In genomic region chr13:113036401-113036800, GRCh38 we compare ENCODE assay signal across 37 cellular contexts.
"Had no signal": no experiment of that assay in that cellular context is flagged by ENCODE, and none has a peak within 500 bp of the region (broad histone marks: within the 10 kb centered on the region; RNA-seq: fewer than 3 reads in every experiment).

No MANE protein-coding gene starts in this region.

- FAIRE-seq: bronchial epithelial cell, TTC549 had no signal

- H3K27me3 Mint-ChIP-seq: activated B cell treated with CpG ODN at 0.5 μM for 24 hours; activated CD4-positive, alpha-beta memory T cell treated with anti-CD3 and anti-CD28 coated beads for 36 hours; activated CD4-positive, alpha-beta T cell treated with anti-CD3 and anti-CD28 coated beads, Interleukin-2, amount 10 ng/mL, durations not matched to agents 24 days and 14 days; activated CD8-positive, alpha-beta T cell treated with anti-CD3 and anti-CD28 coated beads for 36 hours; activated naive CD4-positive, alpha-beta T cell treated with anti-CD3 and anti-CD28 coated beads, Interleukin-2, amount 50 U/mL, for 24 hours; activated naive CD8-positive, alpha-beta T cell; activated naive CD8-positive, alpha-beta T cell treated with anti-CD3 and anti-CD28 coated beads, Interleukin-2, amount 10 ng/mL, durations not matched to agents 7 days and 5 days; activated naive CD8-positive, alpha-beta T cell treated with anti-CD3 and anti-CD28 coated beads, Interleukin-2, amount 50 U/mL, for 24 hours; activated T-helper 17 cell treated with anti-CD3 and anti-CD28 coated beads, Interleukin-2, amount 50 U/mL, for 72 hours; brain had no signal

- H3K9me3 ChIP-seq: ascending aorta had no signal

- H3K4me1 Mint-ChIP-seq: activated B cell treated with CpG ODN at 0.5 μM for 24 hours; activated CD4-positive, alpha-beta T cell treated with anti-CD3 and anti-CD28 coated beads, Interleukin-2, amount 10 ng/mL, durations not matched to agents 24 days and 14 days; activated naive CD4-positive, alpha-beta T cell treated with anti-CD3 and anti-CD28 coated beads, Interleukin-2, amount 50 U/mL, for 24 hours; activated naive CD8-positive, alpha-beta T cell treated with anti-CD3 and anti-CD28 coated beads, Interleukin-2, amount 10 ng/mL, durations not matched to agents 7 days and 5 days; activated naive CD8-positive, alpha-beta T cell treated with anti-CD3 and anti-CD28 coated beads, Interleukin-2, amount 50 U/mL, for 24 hours; activated T-helper 17 cell treated with anti-CD3 and anti-CD28 coated beads, Interleukin-2, amount 50 U/mL, for 72 hours had no signal

- H3K27ac Mint-ChIP-seq: activated B cell treated with CpG ODN at 0.5 μM for 24 hours; activated CD4-positive, alpha-beta memory T cell treated with anti-CD3 and anti-CD28 coated beads for 36 hours; activated CD4-positive, alpha-beta T cell treated with anti-CD3 and anti-CD28 coated beads, Interleukin-2, amount 10 ng/mL, durations not matched to agents 24 days and 14 days; activated CD8-positive, alpha-beta T cell treated with anti-CD3 and anti-CD28 coated beads for 36 hours; activated naive CD4-positive, alpha-beta T cell treated with anti-CD3 and anti-CD28 coated beads for 36 hours; activated naive CD4-positive, alpha-beta T cell treated with anti-CD3 and anti-CD28 coated beads, Interleukin-2, amount 50 U/mL, for 24 hours; activated naive CD8-positive, alpha-beta T cell; activated naive CD8-positive, alpha-beta T cell treated with anti-CD3 and anti-CD28 coated beads, Interleukin-2, amount 10 ng/mL, durations not matched to agents 7 days and 5 days; activated naive CD8-positive, alpha-beta T cell treated with anti-CD3 and anti-CD28 coated beads, Interleukin-2, amount 50 U/mL, for 24 hours; activated T-cell treated with anti-CD3 and anti-CD28 coated beads, Interleukin-2, amount 50 U/mL, for 72 hours; activated T-helper 1 cell treated with anti-CD3 and anti-CD28 coated beads, Interleukin-12 subunit alpha, Interleukin-12 subunit beta, Interleukin-2, Interleukin-4 antibody, amounts not matched to agents 30 ng/mL and 10 ng/mL and 1 ng/mL, durations not matched to agents 14 hours and 24 hours and 36 hours; activated T-helper 17 cell treated with anti-CD3 and anti-CD28 coated beads, Interleukin-2, amount 50 U/mL, for 72 hours; brain; T-helper 1 cell treated with Interleukin-12 subunit alpha and Interleukin-12 subunit beta and Interleukin-4 antibody, amounts not matched to agents 30 μg/mL and 1 μg/mL, for 36 hours; T-helper 2 cell treated with Interferon-gamma antibody and Interleukin-4, amounts not matched to agents 5 μg/mL and 100 μg/mL, for 36 hours had no signal

- H3K4me1 ChIP-seq: ascending aorta had no signal

- H3K9me3 Mint-ChIP-seq: activated B cell treated with CpG ODN at 0.5 μM for 24 hours; activated CD4-positive, alpha-beta memory T cell treated with anti-CD3 and anti-CD28 coated beads for 36 hours; activated CD4-positive, alpha-beta T cell treated with anti-CD3 and anti-CD28 coated beads, Interleukin-2, amount 10 ng/mL, durations not matched to agents 24 days and 14 days; activated CD8-positive, alpha-beta T cell treated with anti-CD3 and anti-CD28 coated beads for 36 hours; activated naive CD4-positive, alpha-beta T cell treated with anti-CD3 and anti-CD28 coated beads for 36 hours; activated naive CD4-positive, alpha-beta T cell treated with anti-CD3 and anti-CD28 coated beads, Interleukin-2, amount 50 U/mL, for 24 hours; activated naive CD8-positive, alpha-beta T cell treated with anti-CD3 and anti-CD28 coated beads, Interleukin-2, amount 10 ng/mL, durations not matched to agents 7 days and 5 days; activated naive CD8-positive, alpha-beta T cell treated with anti-CD3 and anti-CD28 coated beads, Interleukin-2, amount 50 U/mL, for 24 hours; activated T-cell treated with anti-CD3 and anti-CD28 coated beads, Interleukin-2, amount 50 U/mL, for 4 hours; activated T-cell treated with anti-CD3 and anti-CD28 coated beads, Interleukin-2, amount 50 U/mL, for 72 hours; activated T-helper 1 cell treated with anti-CD3 and anti-CD28 coated beads, Interleukin-12 subunit alpha, Interleukin-12 subunit beta, Interleukin-2, Interleukin-4 antibody, amounts not matched to agents 30 ng/mL and 10 ng/mL and 1 ng/mL, durations not matched to agents 14 hours and 24 hours and 36 hours; activated T-helper 17 cell treated with anti-CD3 and anti-CD28 coated beads, Interleukin-2, amount 50 U/mL, for 72 hours; T-helper 1 cell treated with Interleukin-12 subunit alpha and Interleukin-12 subunit beta and Interleukin-4 antibody, amounts not matched to agents 30 μg/mL and 1 μg/mL, for 36 hours; T-helper 2 cell treated with Interferon-gamma antibody and Interleukin-4, amounts not matched to agents 5 μg/mL and 100 μg/mL, for 36 hours had no signal

- H3K36me3 Mint-ChIP-seq: activated CD4-positive, alpha-beta memory T cell treated with anti-CD3 and anti-CD28 coated beads for 36 hours; activated naive CD8-positive, alpha-beta T cell treated with anti-CD3 and anti-CD28 coated beads, Interleukin-2, amount 10 ng/mL, durations not matched to agents 7 days and 5 days had no signal

- H3K4me3 ChIP-seq: ascending aorta, cardiac muscle cell had no signal

- ATAC-seq: activated CD8-positive, alpha-beta T cell treated with anti-CD3 and anti-CD28 coated beads for 36 hours; activated naive CD8-positive, alpha-beta T cell treated with anti-CD3 and anti-CD28 coated beads, Interleukin-2, amount 50 U/mL, for 24 hours; activated T-cell treated with anti-CD3 and anti-CD28 coated beads, Interleukin-2, amount 50 U/mL, for 4 hours; activated T-cell treated with anti-CD3 and anti-CD28 coated beads, Interleukin-2, amount 50 U/mL, for 72 hours; activated T-helper 17 cell treated with anti-CD3 and anti-CD28 coated beads, Interleukin-2, amount 50 U/mL, for 72 hours had no signal

- H3K4me3 Mint-ChIP-seq: activated B cell treated with CpG ODN at 0.5 μM for 24 hours; activated CD4-positive, alpha-beta memory T cell treated with anti-CD3 and anti-CD28 coated beads for 36 hours; activated CD4-positive, alpha-beta T cell treated with anti-CD3 and anti-CD28 coated beads, Interleukin-2, amount 10 ng/mL, durations not matched to agents 24 days and 14 days; activated CD8-positive, alpha-beta T cell treated with anti-CD3 and anti-CD28 coated beads for 36 hours; activated naive CD4-positive, alpha-beta T cell treated with anti-CD3 and anti-CD28 coated beads for 36 hours; activated naive CD4-positive, alpha-beta T cell treated with anti-CD3 and anti-CD28 coated beads, Interleukin-2, amount 50 U/mL, for 24 hours; activated naive CD8-positive, alpha-beta T cell; activated naive CD8-positive, alpha-beta T cell treated with anti-CD3 and anti-CD28 coated beads, Interleukin-2, amount 10 ng/mL, durations not matched to agents 7 days and 5 days; activated naive CD8-positive, alpha-beta T cell treated with anti-CD3 and anti-CD28 coated beads, Interleukin-2, amount 50 U/mL, for 24 hours; activated T-cell treated with anti-CD3 and anti-CD28 coated beads, Interleukin-2, amount 50 U/mL, for 4 hours; activated T-cell treated with anti-CD3 and anti-CD28 coated beads, Interleukin-2, amount 50 U/mL, for 72 hours; activated T-helper 1 cell treated with anti-CD3 and anti-CD28 coated beads, Interleukin-12 subunit alpha, Interleukin-12 subunit beta, Interleukin-2, Interleukin-4 antibody, amounts not matched to agents 30 ng/mL and 10 ng/mL and 1 ng/mL, durations not matched to agents 14 hours and 24 hours and 36 hours; activated T-helper 17 cell treated with anti-CD3 and anti-CD28 coated beads, Interleukin-2, amount 50 U/mL, for 72 hours; brain; T-helper 1 cell treated with Interleukin-12 subunit alpha and Interleukin-12 subunit beta and Interleukin-4 antibody, amounts not matched to agents 30 μg/mL and 1 μg/mL, for 36 hours; T-helper 2 cell treated with Interferon-gamma antibody and Interleukin-4, amounts not matched to agents 5 μg/mL and 100 μg/mL, for 36 hours had no signal

- H3K36me3 ChIP-seq: ascending aorta, cardiac muscle cell had no signal

- H3K27ac ChIP-seq: ascending aorta, cardiac muscle cell, VCaP had no signal

- DNase-seq: activated B cell treated with CpG ODN at 0.5 μM for 24 hours; activated CD4-positive, alpha-beta memory T cell treated with anti-CD3 and anti-CD28 coated beads for 36 hours; activated CD4-positive, alpha-beta T cell treated with anti-CD3 and anti-CD28 coated beads for 4 hours; activated CD4-positive, alpha-beta T cell treated with anti-CD3 and anti-CD28 coated beads, Interleukin-2, amount 10 ng/mL, durations not matched to agents 24 days and 14 days; activated CD4-positive, alpha-beta T cell treated with anti-CD3 and anti-CD28 coated beads, Interleukin-2, amount 50 U/mL, for 1 hour; activated CD4-positive, alpha-beta T cell treated with anti-CD3 and anti-CD28 coated beads, Interleukin-2, amount 50 U/mL, for 4 hours; activated CD4-positive, CD25-positive, alpha-beta regulatory T cell treated with anti-CD3 and anti-CD28 coated beads, Interleukin-2, amount 50 U/mL, for 72 hours; activated CD8-positive, alpha-beta memory T cell treated with anti-CD3 and anti-CD28 coated beads, Interleukin-2, amount 50 U/mL, for 4 hours; activated CD8-positive, alpha-beta T cell treated with anti-CD3 and anti-CD28 coated beads for 36 hours; activated effector memory CD4-positive, alpha-beta T cell treated with anti-CD3 and anti-CD28 coated beads, Interleukin-2, amount 50 U/mL, for 16 hours; activated gamma-delta T cell treated with Interleukin-2 at 50 U/mL for 16 hours; activated naive CD4-positive, alpha-beta T cell; activated naive CD4-positive, alpha-beta T cell treated with anti-CD3 and anti-CD28 coated beads for 36 hours; activated naive CD8-positive, alpha-beta T cell treated with anti-CD3 and anti-CD28 coated beads, Interleukin-2, amount 10 ng/mL, durations not matched to agents 7 days and 5 days; activated naive CD8-positive, alpha-beta T cell treated with anti-CD3 and anti-CD28 coated beads, Interleukin-2, amount 50 U/mL, for 24 hours; activated T-cell treated with anti-CD3 and anti-CD28 coated beads for 4 hours; activated T-cell treated with anti-CD3 and anti-CD28 coated beads, Interleukin-2, amount 50 U/mL, for 1 hour; activated T-cell treated with anti-CD3 and anti-CD28 coated beads, Interleukin-2, amount 50 U/mL, for 4 hours; activated T-cell treated with anti-CD3 and anti-CD28 coated beads, Interleukin-2, amount 50 U/mL, for 72 hours; amygdala; anterior cingulate cortex; caudate nucleus; T-helper 1 cell; T-helper 2 cell; T-helper 9 cell had no signal
